In the genomic region with DNA sequence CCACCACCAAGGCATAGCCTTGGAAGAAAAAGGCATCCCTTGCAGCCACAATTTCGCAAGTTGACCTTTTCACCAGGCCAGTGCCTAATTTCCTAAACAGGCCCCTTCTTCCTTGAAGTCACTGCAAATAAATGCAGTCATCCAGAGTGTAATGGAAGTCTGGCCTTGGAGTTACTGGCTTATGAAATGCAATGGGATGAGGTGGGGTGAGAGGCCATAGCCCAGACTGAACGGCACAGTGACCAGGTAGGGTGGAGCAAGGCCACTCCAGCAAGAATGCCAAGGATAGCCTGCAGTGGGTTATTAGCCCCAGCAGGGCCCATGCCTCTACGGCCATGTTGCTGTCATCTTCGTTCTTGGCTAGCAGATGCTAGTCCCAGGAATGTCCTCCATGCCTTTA, we compare ENCODE assay signal across 23 cellular contexts.
DNase-seq lines count a peak whose midpoint lies in the region; ATAC-seq and TF ChIP-seq lines count a peak whose summit lies in the region.
"Had no signal": no experiment of that assay in that cellular context is flagged by ENCODE, and none has a peak within 500 bp of the region (broad histone marks: within the 10 kb centered on the region; RNA-seq: fewer than 3 reads in every experiment).

No MANE protein-coding gene starts in this region.

- H3K4me2 ChIP-seq in BLaER1 treated with 17β-estradiol and CSF1 and Interleukin-3, amounts not matched to agents 10 nM and 100 nM: peak overlapping the region; percentile 43 to 89 (median 74)
- H3K4me2 ChIP-seq in IMR-90 (ENCODE audit: low read depth, low read length): no peak overlapping the region
- no peak overlapping the region for H3K4me2 ChIP-seq in H9 (ENCODE audit: insufficient read depth, insufficient read length, low read length)

- peak overlapping the region in 5 of 11 experiments; percentile 30 to 61 (median 52); a peak in 6 of 22 replicates for H3K9ac ChIP-seq in BLaER1 treated with 17β-estradiol and CSF1 and Interleukin-3, amounts not matched to agents 10 nM and 100 nM
- no peak overlapping the region for H3K9ac ChIP-seq in IMR-90 (ENCODE audit: low read depth, low read length)
- H3K9ac ChIP-seq in H9 (ENCODE audit: extremely low read depth, insufficient read length, low read length): no peak overlapping the region

- no peaks in the 10 kb centered on the region for H3K27me3 Mint-ChIP-seq in chondrocyte (ENCODE audit: low read depth)
- H3K27me3 Mint-ChIP-seq in H9 (ENCODE audit: low read depth): no peaks in the 10 kb centered on the region; the same call in 1 of the 2 replicates
- peaks cover 24% of the 10 kb centered on the region for H3K27me3 Mint-ChIP-seq in activated CD8-positive, alpha-beta T cell treated with anti-CD3 and anti-CD28 coated beads, Interleukin-2, amount 10 ng/mL, durations not matched to agents 7 days and 5 days (ENCODE audit: low read depth)

- H2BK15ac ChIP-seq in IMR-90 (ENCODE audit: low read depth, low read length) (peak overlapping the region; percentile 53; the same call in 2 of the 3 replicates), H9 (ENCODE audit: low read depth, low read length) (no peak overlapping the region)

- no peaks in the 10 kb centered on the region for H3K23me2 ChIP-seq in H9 (ENCODE audit: insufficient read length, low read depth, low read length, poor library complexity, severe bottlenecking)

- H3K4me1 Mint-ChIP-seq in chondrocyte (ENCODE audit: low read depth) (peaks cover 46% of the 10 kb centered on the region), H9 (peaks cover 71 to 78% of the 10 kb centered on the region in 2 experiments)
- peaks cover 2% of the 10 kb centered on the region for H3K4me1 Mint-ChIP-seq in activated CD8-positive, alpha-beta T cell treated with anti-CD3 and anti-CD28 coated beads, Interleukin-2, amount 10 ng/mL, durations not matched to agents 7 days and 5 days (ENCODE audit: low read depth)

- 0 out of 2 replicates have a peak overlapping the region, but pooled peaks have one; percentile 7 for H3K23ac ChIP-seq in IMR-90 (ENCODE audit: low read depth, low read length)
- H3K23ac ChIP-seq in H9 (ENCODE audit: insufficient read length, low read depth, low read length): no peak overlapping the region

- H3K36me3 Mint-ChIP-seq in chondrocyte (ENCODE audit: low read depth) (no peaks in the 10 kb centered on the region), H9 (ENCODE audit: insufficient read depth in 1 of 3, low read depth in 3 of 3) (peaks cover 7 to 61% (median 34%) of the 10 kb centered on the region in 3 experiments; a peak in 6 of 7 replicates)
- no peaks in the 10 kb centered on the region for H3K36me3 Mint-ChIP-seq in activated CD8-positive, alpha-beta T cell treated with anti-CD3 and anti-CD28 coated beads, Interleukin-2, amount 10 ng/mL, durations not matched to agents 7 days and 5 days (ENCODE audit: low read depth)
- H3K36me3 Mint-ChIP-seq: natural killer cell had no signal

- CTCF ChIA-PET in IMR-90 (lab: Yijun Ruan, JAX): interaction anchor here (0.8 kb wide), 1 partner anchor 10 kb away, joined by 3 read pairs; no protein-coding TSS in a partner anchor
- CTCF ChIA-PET in activated CD8-positive, alpha-beta T cell treated with anti-CD3 and anti-CD28 coated beads, Interleukin-2, amount 10 ng/mL, durations not matched to agents 7 days and 5 days (lab: Charles Lee): no interaction called here

- H3K4me3 ChIP-seq in BLaER1 treated with 17β-estradiol and CSF1 and Interleukin-3, amounts not matched to agents 10 nM and 100 nM: peak overlapping the region in 2 of 10 experiments; percentile 8 to 9; a peak in 1 of 20 replicates
- H3K4me3 ChIP-seq in IMR-90 (ENCODE audit: insufficient read depth, low read depth, low read length): no peak overlapping the region
- H3K4me3 ChIP-seq: ascending aorta, K562, pancreas, vagina had no signal

- H3K9me3 ChIP-seq in BLaER1 treated with 17β-estradiol and CSF1 and Interleukin-3, amounts not matched to agents 10 nM and 100 nM (replicated peaks in 1 of 11): peaks cover 0 to 6% (median 0%) of the 10 kb centered on the region in 11 experiments; a peak in 1 of 22 replicates
- H3K9me3 ChIP-seq in IMR-90 (ENCODE audit: control insufficient read depth, insufficient read depth, low read length) (no peaks in the 10 kb centered on the region), H9 (ENCODE audit: control insufficient read depth, low read depth, low read length) (no peaks in the 10 kb centered on the region)
- H3K9me3 ChIP-seq: ascending aorta, pancreas, vagina had no signal

- H3K4ac ChIP-seq in IMR-90 (ENCODE audit: low read depth, low read length): peak overlapping the region; percentile 55
- no peak overlapping the region for H3K4ac ChIP-seq in H9 (ENCODE audit: low read depth, low read length)

- H2BK12ac ChIP-seq in H9 (ENCODE audit: insufficient read length, low read depth, low read length): no peak overlapping the region

- dilution Hi-C loops in IMR-90 (cut with HindIII; ENCODE audit: low sequenced_read_pairs, unreplicated experiment): no loop called here

- peaks cover 0 to 70% (median 5%) of the 10 kb centered on the region in 11 experiments; a peak in 9 of 22 replicates for H4K20me1 ChIP-seq in BLaER1 treated with 17β-estradiol and CSF1 and Interleukin-3, amounts not matched to agents 10 nM and 100 nM
- H4K20me1 ChIP-seq in IMR-90 (ENCODE audit: insufficient read depth, low read length) (no peaks in the 10 kb centered on the region), H9 (ENCODE audit: control insufficient read depth, insufficient read depth, insufficient read length) (no peaks in the 10 kb centered on the region)

- no peak overlapping the region for H2AFZ ChIP-seq in IMR-90 (replicated peaks; ENCODE audit: low read length, poor library complexity)
- H2AFZ ChIP-seq in H9 (ENCODE audit: low read length): no peak overlapping the region

- POLR2A ChIA-PET in IMR-90 (lab: Charles Lee; ENCODE audit: unreplicated experiment): no interaction called here
- POLR2A ChIA-PET in activated CD8-positive, alpha-beta T cell treated with anti-CD3 and anti-CD28 coated beads, Interleukin-2, amount 10 ng/mL, durations not matched to agents 7 days and 5 days (lab: Charles Lee): no interaction called here

- H3K56ac ChIP-seq in IMR-90 (ENCODE audit: extremely low read depth, insufficient read depth, low read length) (no peak overlapping the region), H9 (ENCODE audit: insufficient read length, low read depth, low read length) (no peak overlapping the region)

- TF ChIP-seq RAD21 in IMR-90 (IDR thresholded peaks at IDR 0.05; ENCODE audit: low read length): no peak

- intact Hi-C loops in IMR-90 (cut with micrococcal nuclease): loop anchor here (2.0 kb wide), 1 partner anchor 32 kb away; no protein-coding TSS in a partner anchor

- no CpG with 5 or more reads among the region's 4 CpGs for WGBS in IMR-90 (ENCODE audit: extremely low coverage in 2 of 2, insufficient read length in 1 of 2), 2 experiments
- WGBS in H9 (ENCODE audit: extremely low coverage, insufficient read length, low lambda C conversion rate): no CpG with 5 or more reads among the region's 4 CpGs

- H3T11ph ChIP-seq in H9 (ENCODE audit: low read length): no peak overlapping the region

- H2AK5ac ChIP-seq in IMR-90 (ENCODE audit: low read depth, low read length): peak overlapping the region; percentile 35; the same call in 1 of the 2 replicates
- H2AK5ac ChIP-seq in H9 (ENCODE audit: insufficient read length, low read length): no peak overlapping the region

- peaks cover 60 to 90% (median 69%) of the 10 kb centered on the region in 10 experiments for H3K4me1 ChIP-seq in BLaER1 treated with 17β-estradiol and CSF1 and Interleukin-3, amounts not matched to agents 10 nM and 100 nM
- H3K4me1 ChIP-seq in IMR-90 (ENCODE audit: control insufficient read depth, insufficient read depth, low read length) (peaks cover 10% of the 10 kb centered on the region), H9 (ENCODE audit: insufficient read depth, low read length) (peaks cover 7% of the 10 kb centered on the region)
- H3K4me1 ChIP-seq: ascending aorta had no signal

- no peak for TF ChIP-seq POLR2A in IMR-90 (IDR thresholded peaks at IDR 0.05; ENCODE audit: low read depth, low read length)

- peaks cover 6% of the 10 kb centered on the region; the same call in 1 of the 2 replicates for H3K9me1 ChIP-seq in IMR-90 (ENCODE audit: insufficient read depth, low read length)

- no peak overlapping the region for H3K18ac ChIP-seq in IMR-90 (ENCODE audit: low read depth, low read length)
- no peak overlapping the region for H3K18ac ChIP-seq in H9 (ENCODE audit: insufficient read length, low read depth, low read length)

- ATAC-seq in IMR-90 (ENCODE audit: low read depth): no peak
- ATAC-seq in activated CD8-positive, alpha-beta T cell treated with anti-CD3 and anti-CD28 coated beads, Interleukin-2, amount 10 ng/mL, durations not matched to agents 7 days and 5 days: no peak
- no peak for ATAC-seq in HG02870 (IDR thresholded peaks at IDR 0.05; ENCODE audit: unreplicated experiment)
- ATAC-seq: activated T-cell treated with anti-CD3 and anti-CD28 coated beads, Interleukin-2, amount 50 U/mL, for 72 hours; K562; pancreas had no signal

- H3K36me3 ChIP-seq in BLaER1 treated with 17β-estradiol and CSF1 and Interleukin-3, amounts not matched to agents 10 nM and 100 nM: peaks cover 0 to 98% (median 54%) of the 10 kb centered on the region in 11 experiments; a peak in 15 of 22 replicates
- no peaks in the 10 kb centered on the region for H3K36me3 ChIP-seq in IMR-90 (ENCODE audit: control insufficient read depth, insufficient read depth, low read length)
- H3K36me3 ChIP-seq: ascending aorta, pancreas, vagina had no signal

- H3K27me3 ChIP-seq in BLaER1 treated with 17β-estradiol and CSF1 and Interleukin-3, amounts not matched to agents 10 nM and 100 nM: no peaks in the 10 kb centered on the region
- H3K27me3 ChIP-seq in IMR-90 (ENCODE audit: control insufficient read depth, insufficient read depth, low read length) (no peaks in the 10 kb centered on the region), H9 (ENCODE audit: insufficient read depth, low read length) (no peaks in the 10 kb centered on the region)
- H3K27me3 ChIP-seq: ascending aorta, pancreas, vagina had no signal

- H3K79me1 ChIP-seq in IMR-90 (ENCODE audit: low read depth in 1 of 2, low read length in 2 of 2) (no peaks in the 10 kb centered on the region), H9 (ENCODE audit: insufficient read depth, low read depth, low read length, poor library complexity, severe bottlenecking) (peaks cover 11% of the 10 kb centered on the region)

- no peak overlapping the region for H2AK9ac ChIP-seq in IMR-90 (replicated peaks; ENCODE audit: low read depth, low read length, poor library complexity)

- no peaks in the 10 kb centered on the region for H3K9me3 Mint-ChIP-seq in chondrocyte (ENCODE audit: low read depth)
- no peaks in the 10 kb centered on the region for H3K9me3 Mint-ChIP-seq in H9
- H3K9me3 Mint-ChIP-seq in activated CD8-positive, alpha-beta T cell treated with anti-CD3 and anti-CD28 coated beads, Interleukin-2, amount 10 ng/mL, durations not matched to agents 7 days and 5 days (ENCODE audit: insufficient read depth): no peaks in the 10 kb centered on the region
- H3K9me3 Mint-ChIP-seq: activated naive CD4-positive, alpha-beta T cell treated with anti-CD3 and anti-CD28 coated beads for 36 hours; activated T-cell treated with anti-CD3 and anti-CD28 coated beads, Interleukin-2, amount 50 U/mL, for 72 hours; natural killer cell had no signal

- no peak overlapping the region for H4K5ac ChIP-seq in IMR-90 (ENCODE audit: low read depth, low read length)
- H4K5ac ChIP-seq in H9 (ENCODE audit: insufficient read length, low read depth, low read length): no peak overlapping the region

- H2BK5ac ChIP-seq in IMR-90 (ENCODE audit: low read depth, low read length, poor library complexity, severe bottlenecking): peak overlapping the region; percentile 2
- H2BK5ac ChIP-seq in H9 (ENCODE audit: insufficient read length, low read length): no peak overlapping the region

- H4K8ac ChIP-seq in IMR-90 (ENCODE audit: low read depth in 2 of 2, low read length in 2 of 2) (peak overlapping the region in 1 of 2 experiments; percentile 30; a peak in 2 of 4 replicates), H9 (replicated peaks; ENCODE audit: insufficient read length, low read depth, low read length) (no peak overlapping the region)

- no peak for DNase-seq in IMR-90
- DNase-seq in chondrocyte (ENCODE audit: low spot score): no peak
- DNase-seq in islet precursor cell: peak; percentile 71
- DNase-seq in H9: no peak
- DNase-seq in NCI-H446 (lab: John Stamatoyannopoulos, UW): no peak
- DNase-seq in activated CD8-positive, alpha-beta T cell treated with anti-CD3 and anti-CD28 coated beads, Interleukin-2, amount 10 ng/mL, durations not matched to agents 7 days and 5 days: no peak
- DNase-seq: activated CD4-positive, alpha-beta T cell treated with anti-CD3 and anti-CD28 coated beads for 1 hour; activated naive CD4-positive, alpha-beta T cell treated with anti-CD3 and anti-CD28 coated beads for 36 hours; activated T-cell treated with anti-CD3 and anti-CD28 coated beads, Interleukin-2, amount 50 U/mL, for 72 hours; C1 segment of cervical spinal cord; effector CD8-positive, alpha-beta T cell; foreskin melanocyte; kidney; natural killer cell; NCI-H187; NCI-H748 treated with DMSO at 0.1 percent for 48 hours; pancreas; stimulated activated CD4-positive, alpha-beta T cell treated with anti-CD3 and anti-CD28 coated beads, Interleukin-1b, Interleukin-23, amount 100 ng/mL, for 48 hours had no signal

- H3K4me3 Mint-ChIP-seq in chondrocyte (ENCODE audit: unreplicated experiment) (no peak overlapping the region), H9 (no peak overlapping the region)
- no peak overlapping the region for H3K4me3 Mint-ChIP-seq in activated CD8-positive, alpha-beta T cell treated with anti-CD3 and anti-CD28 coated beads, Interleukin-2, amount 10 ng/mL, durations not matched to agents 7 days and 5 days
- H3K4me3 Mint-ChIP-seq: activated naive CD4-positive, alpha-beta T cell treated with anti-CD3 and anti-CD28 coated beads for 36 hours; activated T-cell treated with anti-CD3 and anti-CD28 coated beads, Interleukin-2, amount 50 U/mL, for 72 hours had no signal

- TF ChIP-seq CTCF in IMR-90 (conservative IDR thresholded peaks at IDR 0.05; ENCODE audit: low read depth, low read length) (no peak), chondrocyte (IDR thresholded peaks at IDR 0.05) (no peak), H9 (conservative IDR thresholded peaks at IDR 0.05) (no peak)

- H4K91ac ChIP-seq in IMR-90 (ENCODE audit: insufficient read depth, low read depth, low read length) (peak overlapping the region; percentile 40; the same call in 1 of the 2 replicates), H9 (ENCODE audit: insufficient read length, low read depth, low read length) (no peak overlapping the region)

- H2BK20ac ChIP-seq in IMR-90 (ENCODE audit: low read depth, low read length) (peak overlapping the region; percentile 82), H9 (ENCODE audit: low read depth, low read length, poor library complexity, severe bottlenecking) (no peak overlapping the region)

- peak overlapping the region; percentile 36; the same call in 1 of the 2 replicates for H2BK120ac ChIP-seq in IMR-90 (ENCODE audit: low read depth, low read length)
- H2BK120ac ChIP-seq in H9 (ENCODE audit: low read depth, low read length, poor library complexity, severe bottlenecking): no peak overlapping the region

- in situ Hi-C loops in IMR-90 (cut with MboI; ENCODE audit: low sequenced_read_pairs): no loop called here

- peak overlapping the region in 8 of 11 experiments; percentile 15 to 75 (median 53); a peak in 15 of 22 replicates for H3K27ac ChIP-seq in BLaER1 treated with 17β-estradiol and CSF1 and Interleukin-3, amounts not matched to agents 10 nM and 100 nM
- no peak overlapping the region for H3K27ac ChIP-seq in IMR-90 (ENCODE audit: insufficient read depth, low read length)
- H3K27ac ChIP-seq in H9 (ENCODE audit: insufficient read length, low read depth, low read length): no peak overlapping the region
- H3K27ac ChIP-seq: ascending aorta, pancreas, vagina had no signal

- H3K14ac ChIP-seq in IMR-90 (replicated peaks; ENCODE audit: low read depth, low read length) (no peak overlapping the region), H9 (ENCODE audit: insufficient read depth, low read length) (no peak overlapping the region)

- BruUV-seq in IMR-90 (replicated peaks; lab: Mats Ljungman, UMichigan): no TSS peak

- peak overlapping the region; percentile 98 for H3K27ac Mint-ChIP-seq in chondrocyte (ENCODE audit: unreplicated experiment)
- H3K27ac Mint-ChIP-seq in H9: peak overlapping the region in 1 of 3 experiments; percentile 41; a peak in 2 of 7 replicates
- no peak overlapping the region for H3K27ac Mint-ChIP-seq in activated CD8-positive, alpha-beta T cell treated with anti-CD3 and anti-CD28 coated beads, Interleukin-2, amount 10 ng/mL, durations not matched to agents 7 days and 5 days
- H3K27ac Mint-ChIP-seq: activated naive CD4-positive, alpha-beta T cell treated with anti-CD3 and anti-CD28 coated beads for 36 hours; activated T-cell treated with anti-CD3 and anti-CD28 coated beads, Interleukin-2, amount 50 U/mL, for 72 hours; natural killer cell had no signal

- H3K79me2 ChIP-seq in H9 (ENCODE audit: insufficient read depth, low read length): peaks cover 8% of the 10 kb centered on the region; the same call in 1 of the 2 replicates

Comparison
In these comparisons a context has a peak if more than half of its experiments do, and no peak if none do; other contexts are left out.
1. H3K27ac ChIP-seq: peak in BLaER1 treated with 17β-estradiol and CSF1 and Interleukin-3, amounts not matched to agents 10 nM and 100 nM (8 of 11); none in IMR-90 (single experiment) and H9 (single experiment).
2. H3K4me2 ChIP-seq: peak in BLaER1 treated with 17β-estradiol and CSF1 and Interleukin-3, amounts not matched to agents 10 nM and 100 nM (11 of 11); none in IMR-90 (single experiment) and H9 (single experiment).